Comparison of ENCODE assay signal across 9 cellular contexts in genomic region chr3:45182915-45183881, GRCh38. TPM values are rescaled to one million over a fixed set of nuclear protein-coding genes. Genes with fewer than 3 reads are reported as not detected.
DNase-seq lines count a peak whose midpoint lies in the region; ATAC-seq and TF ChIP-seq lines count a peak whose summit lies in the region.
"Had no signal": no experiment of that assay in that cellular context is flagged by ENCODE, and none has a peak within 500 bp of the region (broad histone marks: within the 10 kb centered on the region; RNA-seq: fewer than 3 reads in every experiment).

No MANE protein-coding gene starts in this region.

- H3K9me3 ChIP-seq in Peyer's patch (no peaks in the 10 kb centered on the region), spleen (no peaks in the 10 kb centered on the region)

- no peaks in the 10 kb centered on the region for H3K27me3 ChIP-seq in Peyer's patch
- H3K27me3 ChIP-seq in spleen (replicated peaks in 1 of 7), result no peaks in the 10 kb centered on the region

- H3K4me1 ChIP-seq in Peyer's patch, result peaks cover 0 to 3% (median 0%) of the 10 kb centered on the region in 4 donors
- H3K4me1 ChIP-seq in spleen, result no peaks in the 10 kb centered on the region

- H3K36me3 ChIP-seq in Peyer's patch (no peaks in the 10 kb centered on the region), spleen (no peaks in the 10 kb centered on the region)

- TF ChIP-seq CTCF in Peyer's patch (IDR thresholded peaks at IDR 0.05), result no peak
- TF ChIP-seq CTCF in spleen (IDR thresholded peaks at IDR 0.05 in 8 of 11, conservative IDR thresholded peaks at IDR 0.05 in 3 of 11), result no peak

- intact Hi-C loops in spleen (cut with DNase I; ENCODE audit: low total_unique reads), result no loop called here

- ATAC-seq in HG03457 (IDR thresholded peaks at IDR 0.05; ENCODE audit: unreplicated experiment), result no peak
- ATAC-seq in GM21515 (IDR thresholded peaks at IDR 0.05; ENCODE audit: unreplicated experiment), result no peak
- no peak for ATAC-seq in HG03108 (IDR thresholded peaks at IDR 0.05; ENCODE audit: unreplicated experiment)

- TF ChIP-seq POLR2A in Peyer's patch (IDR thresholded peaks at IDR 0.05), result no peak
- no peak for TF ChIP-seq POLR2A in spleen (IDR thresholded peaks at IDR 0.05)

- 48 to 65% (median 59%) methylated on average over 7 of the region's 7 CpGs for WGBS in spleen, 5 donors

- no peak overlapping the region for H3K4me3 ChIP-seq in Peyer's patch
- no peak overlapping the region for H3K4me3 ChIP-seq in spleen

- peak; percentile 44 for DNase-seq in DMS53 (lab: John Stamatoyannopoulos, UW)
- DNase-seq in DMS53 treated with DMSO at 0.1 percent for 48 hours (lab: John Stamatoyannopoulos, UW; ENCODE audit: unreplicated experiment), result no peak
- DNase-seq in Peyer's patch, result peak in 2 of 3 donors; percentile 65 to 71
- peak; percentile 79 for DNase-seq in glomerular visceral epithelial cell (ENCODE audit: extremely low spot score)
- peak; percentile 10 for DNase-seq in spleen

- H3K27ac ChIP-seq in Peyer's patch, result peak overlapping the region in 2 of 4 donors; percentile 24 to 60
- no peak overlapping the region for H3K27ac ChIP-seq in spleen

RNA-seq across cellular contexts. Expression of gene CDCP1, which starts 37.0 kb away (rescaled TPM):
- total RNA-seq in Peyer's patch, result 10 to 100 TPM; 29.7 to 68.3 (median 61.5) TPM
- 1 to 10 TPM; 1.0 to 3.6 (median 3.0) TPM for total RNA-seq in spleen
- under 1 TPM; 0.15 to 0.80 (median 0.18) TPM for polyA plus RNA-seq in spleen
- polyA plus RNA-seq: IgD-negative memory B cell had no signal

RNA-seq across cellular contexts. Expression of gene TMEM158, which starts 42.9 kb away (rescaled TPM):
- total RNA-seq in Peyer's patch (1 to 10 TPM in 3 of 4 donors, under 1 TPM in 1; 0.40 to 5.0 (median 1.8) TPM), spleen (1 to 10 TPM in 3 of 7 donors, under 1 TPM in 3, not detected in 1; 0.76 to 1.7 (median 1.0) TPM)
- under 1 TPM; 0.26 to 0.99 (median 0.54) TPM for polyA plus RNA-seq in spleen
- polyA plus RNA-seq: IgD-negative memory B cell had no signal

Comparison
In these comparisons a context has a peak if more than half of its experiments do, and no peak if none do; other contexts are left out.
1. RNA of gene CDCP1, which starts 37.0 kb away (total RNA-seq): 29.7 to 68.3 TPM in Peyer's patch; 1.0 to 3.6 TPM in spleen; every median in the first group is over 4 times any median in the second.